ENCODE assay signal across 13 cellular contexts in the genomic region with DNA sequence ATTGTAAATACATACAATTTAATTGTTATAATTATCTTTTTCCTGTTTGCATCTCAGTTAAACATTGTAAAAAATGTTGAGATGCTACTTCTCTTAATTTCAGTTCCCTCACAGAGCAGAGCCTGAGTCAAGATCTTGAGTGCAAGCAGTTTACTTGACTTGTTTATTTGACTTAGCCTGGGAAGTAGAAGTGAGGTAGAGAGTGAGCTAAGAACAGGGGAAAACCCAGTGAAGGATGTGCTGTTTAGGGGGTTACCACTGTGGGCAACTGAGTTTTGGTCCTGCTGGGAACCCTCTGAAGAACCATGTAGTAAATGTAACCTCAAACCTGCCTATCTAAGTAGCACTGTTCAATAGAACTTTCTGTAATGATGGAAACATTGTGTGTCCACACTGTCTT.
A peak's percentile ranks its signal among the peaks of the same experiment; 100 is the strongest.
DNase-seq lines count a peak whose midpoint lies in the region; ATAC-seq lines count a peak whose summit lies in the region.
"Had no signal": no experiment of that assay in that cellular context is flagged by ENCODE, and none has a peak within 500 bp of the region (broad histone marks: within the 10 kb centered on the region; RNA-seq: fewer than 3 reads in every experiment).

No MANE protein-coding gene starts in this region.

- H3K9me3 Mint-ChIP-seq in stimulated activated memory B cell treated with anti-CD40 and anti-IgM and Interleukin-4, amounts not matched to agents 10 μg/mL and 1 μg/mL and 100 μg/mL, for 72 hours = no peaks in the 10 kb centered on the region
- peaks cover 9% of the 10 kb centered on the region for H3K9me3 Mint-ChIP-seq in activated T-helper 2 cell treated with anti-CD3 and anti-CD28 coated beads, Interferon-gamma antibody, Interleukin-2, Interleukin-4, amounts not matched to agents 10 μg/mL and 5 μg/mL and 100 μg/mL, durations not matched to agents 14 hours and 24 hours and 36 hours
- H3K9me3 Mint-ChIP-seq: brain had no signal

- H3K4me1 Mint-ChIP-seq in stimulated activated memory B cell treated with anti-CD40 and anti-IgM and Interleukin-4, amounts not matched to agents 10 μg/mL and 1 μg/mL and 100 μg/mL, for 72 hours = peaks cover 12% of the 10 kb centered on the region
- no peaks in the 10 kb centered on the region for H3K4me1 Mint-ChIP-seq in activated T-helper 2 cell treated with anti-CD3 and anti-CD28 coated beads, Interferon-gamma antibody, Interleukin-2, Interleukin-4, amounts not matched to agents 10 μg/mL and 5 μg/mL and 100 μg/mL, durations not matched to agents 14 hours and 24 hours and 36 hours (ENCODE audit: low read depth)

- peaks cover 7% of the 10 kb centered on the region for H3K27me3 Mint-ChIP-seq in stimulated activated memory B cell treated with anti-CD40 and anti-IgM and Interleukin-4, amounts not matched to agents 10 μg/mL and 1 μg/mL and 100 μg/mL, for 72 hours
- no peaks in the 10 kb centered on the region for H3K27me3 Mint-ChIP-seq in activated T-helper 2 cell treated with anti-CD3 and anti-CD28 coated beads, Interferon-gamma antibody, Interleukin-2, Interleukin-4, amounts not matched to agents 10 μg/mL and 5 μg/mL and 100 μg/mL, durations not matched to agents 14 hours and 24 hours and 36 hours (ENCODE audit: low read depth)

- ATAC-seq in GM19025 (IDR thresholded peaks at IDR 0.05; ENCODE audit: low read depth, unreplicated experiment) = peak; percentile 56
- ATAC-seq in GM21717 (IDR thresholded peaks at IDR 0.05; ENCODE audit: unreplicated experiment) = peak; percentile 75
- ATAC-seq in HG03103 (IDR thresholded peaks at IDR 0.05; ENCODE audit: low read depth, unreplicated experiment) = peak; percentile 46
- peak; percentile 87 for ATAC-seq in stimulated activated memory B cell treated with anti-CD40 and anti-IgM and Interleukin-4, amounts not matched to agents 10 μg/mL and 1 μg/mL and 100 μg/mL, for 72 hours

- no peak overlapping the region for H3K4me3 Mint-ChIP-seq in stimulated activated memory B cell treated with anti-CD40 and anti-IgM and Interleukin-4, amounts not matched to agents 10 μg/mL and 1 μg/mL and 100 μg/mL, for 72 hours
- H3K4me3 Mint-ChIP-seq in activated T-helper 2 cell treated with anti-CD3 and anti-CD28 coated beads, Interferon-gamma antibody, Interleukin-2, Interleukin-4, amounts not matched to agents 10 μg/mL and 5 μg/mL and 100 μg/mL, durations not matched to agents 14 hours and 24 hours and 36 hours (ENCODE audit: low read depth) = no peak overlapping the region
- H3K4me3 Mint-ChIP-seq: brain had no signal

- no peaks in the 10 kb centered on the region for H3K36me3 Mint-ChIP-seq in stimulated activated memory B cell treated with anti-CD40 and anti-IgM and Interleukin-4, amounts not matched to agents 10 μg/mL and 1 μg/mL and 100 μg/mL, for 72 hours
- no peaks in the 10 kb centered on the region for H3K36me3 Mint-ChIP-seq in activated T-helper 2 cell treated with anti-CD3 and anti-CD28 coated beads, Interferon-gamma antibody, Interleukin-2, Interleukin-4, amounts not matched to agents 10 μg/mL and 5 μg/mL and 100 μg/mL, durations not matched to agents 14 hours and 24 hours and 36 hours (ENCODE audit: low read depth)
- H3K36me3 Mint-ChIP-seq: brain had no signal

- no peak overlapping the region for H3K27ac Mint-ChIP-seq in stimulated activated memory B cell treated with anti-CD40 and anti-IgM and Interleukin-4, amounts not matched to agents 10 μg/mL and 1 μg/mL and 100 μg/mL, for 72 hours
- no peak overlapping the region for H3K27ac Mint-ChIP-seq in activated T-helper 2 cell treated with anti-CD3 and anti-CD28 coated beads, Interferon-gamma antibody, Interleukin-2, Interleukin-4, amounts not matched to agents 10 μg/mL and 5 μg/mL and 100 μg/mL, durations not matched to agents 14 hours and 24 hours and 36 hours
- H3K27ac Mint-ChIP-seq: brain had no signal

- DNase-seq in stimulated activated CD4-positive, alpha-beta T cell treated with anti-CD3 and anti-CD28 coated beads, Interleukin-1b, Interleukin-23, amount 100 ng/mL, for 48 hours = no peak
- DNase-seq in MV-4-11 (lab: John Stamatoyannopoulos, UW) = no peak
- DNase-seq in activated T-helper 2 cell treated with anti-CD3 and anti-CD28 coated beads, Interferon-gamma antibody, Interleukin-2, Interleukin-4, amounts not matched to agents 10 μg/mL and 5 μg/mL and 100 μg/mL, durations not matched to agents 14 hours and 24 hours and 36 hours (ENCODE audit: low spot score) = no peak
- DNase-seq: activated T-cell treated with anti-CD3 and anti-CD28 coated beads, Interleukin-2, amount 50 U/mL, for 1 hour; DMS53; Karpas-422; NCI-H446; trophoblast cell had no signal

- intact Hi-C loops in activated T-helper 2 cell treated with anti-CD3 and anti-CD28 coated beads, Interferon-gamma antibody, Interleukin-2, Interleukin-4, amounts not matched to agents 10 μg/mL and 5 μg/mL and 100 μg/mL, durations not matched to agents 14 hours and 24 hours and 36 hours (cut with micrococcal nuclease) = no loop called here
